ENCODE assay signal across 26 cellular contexts in the genomic region with DNA sequence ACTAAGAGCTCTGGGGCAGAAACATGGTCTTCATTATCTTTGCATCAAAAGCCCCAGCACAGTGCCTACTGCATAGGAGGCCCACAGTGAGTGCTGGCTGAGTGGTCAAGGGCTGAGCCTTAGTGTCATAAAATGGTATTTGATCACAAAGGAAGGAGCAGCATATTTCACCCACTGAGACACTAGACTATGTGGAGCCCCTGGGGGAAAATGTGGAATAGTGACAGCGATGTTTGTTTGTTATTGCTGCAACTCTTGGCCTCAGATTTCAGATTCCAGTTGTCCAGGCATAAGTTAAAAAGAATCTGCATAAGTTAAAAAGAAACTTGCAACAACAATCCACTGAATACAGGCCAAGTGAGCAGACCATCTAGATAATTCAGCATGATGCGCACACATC. TPM values are rescaled to one million over a fixed set of nuclear protein-coding genes. Genes with fewer than 3 reads are reported as not detected.
DNase-seq lines count a peak whose midpoint lies in the region; ATAC-seq and TF ChIP-seq lines count a peak whose summit lies in the region.
"Had no signal": no experiment of that assay in that cellular context is flagged by ENCODE, and none has a peak within 500 bp of the region (broad histone marks: within the 10 kb centered on the region; RNA-seq: fewer than 3 reads in every experiment).

No MANE protein-coding gene starts in this region.

- peaks cover 19% of the 10 kb centered on the region for H3K36me3 Mint-ChIP-seq in HFFc6 (ENCODE audit: low read depth)
- H3K36me3 Mint-ChIP-seq in activated T-cell treated with anti-CD3 and anti-CD28 coated beads, Interleukin-2, amount 50 U/mL, for 4 hours (ENCODE audit: insufficient read depth) = no peaks in the 10 kb centered on the region
- no peaks in the 10 kb centered on the region for H3K36me3 Mint-ChIP-seq in CD8-positive, alpha-beta memory T cell
- H3K36me3 Mint-ChIP-seq: naive B cell, T-cell had no signal

- no peaks in the 10 kb centered on the region for H3K4me1 ChIP-seq in CD8-positive, alpha-beta memory T cell (ENCODE audit: insufficient read depth, low read length)
- H3K4me1 ChIP-seq: upper lobe of right lung had no signal

- H3K4me1 Mint-ChIP-seq in HFFc6 (ENCODE audit: low read depth) = no peaks in the 10 kb centered on the region; the same call in 1 of the 2 replicates
- no peaks in the 10 kb centered on the region for H3K4me1 Mint-ChIP-seq in activated T-cell treated with anti-CD3 and anti-CD28 coated beads, Interleukin-2, amount 50 U/mL, for 4 hours (ENCODE audit: low read depth)
- H3K4me1 Mint-ChIP-seq in CD8-positive, alpha-beta memory T cell = no peaks in the 10 kb centered on the region
- H3K4me1 Mint-ChIP-seq: activated naive CD8-positive, alpha-beta T cell treated with anti-CD3 and anti-CD28 coated beads, Interleukin-2, amount 50 U/mL, for 24 hours had no signal

- peak overlapping the region; percentile 86 for H3K4me3 Mint-ChIP-seq in HFFc6
- H3K4me3 Mint-ChIP-seq in activated T-cell treated with anti-CD3 and anti-CD28 coated beads, Interleukin-2, amount 50 U/mL, for 4 hours = no peak overlapping the region
- H3K4me3 Mint-ChIP-seq in CD8-positive, alpha-beta memory T cell = no peak overlapping the region
- H3K4me3 Mint-ChIP-seq: activated naive CD8-positive, alpha-beta T cell treated with anti-CD3 and anti-CD28 coated beads, Interleukin-2, amount 50 U/mL, for 24 hours; dendritic cell treated with granulocyte-macrophage colony-stimulating factor and Interleukin-4, amounts not matched to agents 40 ng/mL and 50 ng/mL, for 4 days; naive B cell; T-cell had no signal

- TF ChIP-seq CTCF in AG04449 (IDR thresholded peaks at IDR 0.05; ENCODE audit: insufficient read depth, low read length, missing control alignments) = no peak
- no peak for TF ChIP-seq CTCF in HFFc6 (IDR thresholded peaks at IDR 0.05)

- CTCF ChIA-PET in AG04449 (lab: Yijun Ruan, JAX) = interaction anchor here (1.1 to 10.7 kb wide), 8 partner anchors 8 to 419 kb away, joined by 3 to 125 read pairs (median 5); no protein-coding TSS in a partner anchor
- CTCF ChIA-PET in CD8-positive, alpha-beta memory T cell (lab: Charles Lee) = no interaction called here

- H3K9me3 ChIP-seq in CD8-positive, alpha-beta memory T cell (ENCODE audit: low read length) = no peaks in the 10 kb centered on the region
- H3K9me3 ChIP-seq: upper lobe of right lung had no signal

- no peaks in the 10 kb centered on the region; the same call in 1 of the 2 replicates for H3K27me3 Mint-ChIP-seq in HFFc6 (ENCODE audit: insufficient read depth)
- H3K27me3 Mint-ChIP-seq in activated T-cell treated with anti-CD3 and anti-CD28 coated beads, Interleukin-2, amount 50 U/mL, for 4 hours (ENCODE audit: low read depth) = peaks cover 43% of the 10 kb centered on the region
- peaks cover 22 to 30% of the 10 kb centered on the region in 2 donors for H3K27me3 Mint-ChIP-seq in CD8-positive, alpha-beta memory T cell

- no peak overlapping the region for H3K27ac ChIP-seq in CD8-positive, alpha-beta memory T cell (ENCODE audit: low read depth, low read length)
- H3K27ac ChIP-seq: C4-2B, PC-9, upper lobe of right lung had no signal

- peak overlapping the region; percentile 99 for H3K27ac Mint-ChIP-seq in HFFc6
- no peak overlapping the region for H3K27ac Mint-ChIP-seq in CD8-positive, alpha-beta memory T cell
- H3K27ac Mint-ChIP-seq: activated naive CD8-positive, alpha-beta T cell treated with anti-CD3 and anti-CD28 coated beads, Interleukin-2, amount 50 U/mL, for 24 hours; dendritic cell treated with granulocyte-macrophage colony-stimulating factor and Interleukin-4, amounts not matched to agents 40 ng/mL and 50 ng/mL, for 4 days; naive B cell; T-cell had no signal

- DNase-seq in AG04449 (ENCODE audit: low read depth, low spot score) = peak; percentile 49
- DNase-seq in HFFc6 = peak; percentile 88
- peak; percentile 53 for DNase-seq in amniotic stem cell (lab: John Stamatoyannopoulos, UW)
- DNase-seq in kidney tubule cell (ENCODE audit: low spot score) = peak; percentile 59
- DNase-seq in activated CD4-positive, alpha-beta T cell treated with anti-CD3 and anti-CD28 coated beads, Interleukin-2, amount 50 U/mL, for 1 hour = no peak
- no peak for DNase-seq in activated T-cell treated with anti-CD3 and anti-CD28 coated beads, Interleukin-2, amount 50 U/mL, for 4 hours
- no peak for DNase-seq in CD8-positive, alpha-beta memory T cell
- DNase-seq: activated CD4-positive, alpha-beta T cell treated with anti-CD3 and anti-CD28 coated beads for 1 hour; activated gamma-delta T cell treated with Interleukin-2 at 50 U/mL for 16 hours; activated naive CD8-positive, alpha-beta T cell treated with anti-CD3 and anti-CD28 coated beads, Interleukin-2, amount 50 U/mL, for 24 hours; activated T-cell treated with anti-CD3 and anti-CD28 coated beads, Interleukin-2, amount 50 U/mL, for 1 hour; head of caudate nucleus; mesendoderm; naive B cell; NCI-H510A treated with DMSO at 0.1 percent for 48 hours; NK-92 treated with Interleukin-12 subunit alpha and Interleukin-12 subunit beta, amount 100 ng/mL, for 24 hours; SIG-M5; T-cell; upper lobe of right lung had no signal

- POLR2A ChIA-PET in AG04449 (lab: Yijun Ruan, JAX) = no interaction called here
- POLR2A ChIA-PET in CD8-positive, alpha-beta memory T cell (lab: Charles Lee) = no interaction called here

- no peak for ATAC-seq in activated T-cell treated with anti-CD3 and anti-CD28 coated beads, Interleukin-2, amount 50 U/mL, for 4 hours
- no peak for ATAC-seq in GM19395 (IDR thresholded peaks at IDR 0.05; ENCODE audit: unreplicated experiment)
- ATAC-seq: activated naive CD8-positive, alpha-beta T cell treated with anti-CD3 and anti-CD28 coated beads, Interleukin-2, amount 50 U/mL, for 24 hours; K562; T-cell; upper lobe of right lung had no signal

- H3K4me3 ChIP-seq in AG04449 (ENCODE audit: low read depth, low read length) = no peak overlapping the region
- H3K4me3 ChIP-seq in CD8-positive, alpha-beta memory T cell (ENCODE audit: low read length) = no peak overlapping the region
- H3K4me3 ChIP-seq: K562, PC-9, upper lobe of right lung had no signal

- H3K27me3 ChIP-seq in CD8-positive, alpha-beta memory T cell (ENCODE audit: insufficient read depth, low read length, poor library complexity, severe bottlenecking) = no peaks in the 10 kb centered on the region

- H3K36me3 ChIP-seq in CD8-positive, alpha-beta memory T cell (ENCODE audit: insufficient read depth, low read length) = no peaks in the 10 kb centered on the region
- H3K36me3 ChIP-seq: upper lobe of right lung had no signal

- H3K9me3 Mint-ChIP-seq in HFFc6 = no peaks in the 10 kb centered on the region
- H3K9me3 Mint-ChIP-seq in activated T-cell treated with anti-CD3 and anti-CD28 coated beads, Interleukin-2, amount 50 U/mL, for 4 hours = no peaks in the 10 kb centered on the region
- H3K9me3 Mint-ChIP-seq in CD8-positive, alpha-beta memory T cell = no peaks in the 10 kb centered on the region
- H3K9me3 Mint-ChIP-seq: activated naive CD8-positive, alpha-beta T cell treated with anti-CD3 and anti-CD28 coated beads, Interleukin-2, amount 50 U/mL, for 24 hours; dendritic cell treated with granulocyte-macrophage colony-stimulating factor and Interleukin-4, amounts not matched to agents 40 ng/mL and 50 ng/mL, for 4 days; T-cell had no signal

RNA-seq across cellular contexts. Expression of gene KIRREL3, which starts 7.0 kb away (rescaled TPM):
- 10 to 100 TPM; 22.2 to 38.2 (median 33.2) TPM for total RNA-seq in HFFc6 (2021; fragmentation: NEBNext Ultra II Directional; extraction: Animal tissue kit (Norgen Biotek cat#: 25700))
- not detected for total RNA-seq in activated T-cell treated with anti-CD3 and anti-CD28 coated beads, Interleukin-2, amount 50 U/mL, for 4 hours
- total RNA-seq in CD8-positive, alpha-beta memory T cell = not detected
- not detected for polyA plus RNA-seq in CD8-positive, alpha-beta memory T cell
- total RNA-seq: bronchial epithelial cell, pulmonary artery endothelial cell, T-cell, upper lobe of right lung had no signal

Comparison
In these comparisons a context has a peak if more than half of its experiments do, and no peak if none do; other contexts are left out.
1. DNase-seq: peak in AG04449 (single experiment), HFFc6 (single experiment), amniotic stem cell (single experiment) and kidney tubule cell (single experiment); none in activated CD4-positive, alpha-beta T cell treated with anti-CD3 and anti-CD28 coated beads, Interleukin-2, amount 50 U/mL, for 1 hour (single experiment), activated T-cell treated with anti-CD3 and anti-CD28 coated beads, Interleukin-2, amount 50 U/mL, for 4 hours (single experiment) and CD8-positive, alpha-beta memory T cell (0 of 5).
2. RNA of gene KIRREL3, which starts 7.0 kb away (total RNA-seq): 22.2 to 38.2 TPM in HFFc6; not detected in activated T-cell treated with anti-CD3 and anti-CD28 coated beads, Interleukin-2, amount 50 U/mL, for 4 hours and not detected in CD8-positive, alpha-beta memory T cell; every median in the first group is over 10 times any median in the second.